In genomic region chr22:22103078-22103593, GRCh38 we compare ENCODE assay signal across 9 cellular contexts.
A peak's percentile ranks its signal among the peaks of the same experiment; 100 is the strongest.
DNase-seq lines count a peak whose midpoint lies in the region; ATAC-seq and TF ChIP-seq lines count a peak whose summit lies in the region.
"Had no signal": no experiment of that assay in that cellular context is flagged by ENCODE, and none has a peak within 500 bp of the region (broad histone marks: within the 10 kb centered on the region; RNA-seq: fewer than 3 reads in every experiment).

No MANE protein-coding gene starts in this region.

- no peaks in the 10 kb centered on the region for H3K4me1 ChIP-seq in mammary epithelial cell (ENCODE audit: insufficient read depth, low read length)
- H3K4me1 ChIP-seq in neutrophil (ENCODE audit: control insufficient read depth in 1 of 2, insufficient read depth in 1 of 2, low read depth in 1 of 2, low read length in 1 of 2) = peaks cover 25 to 27% of the 10 kb centered on the region in 2 experiments
- H3K4me1 ChIP-seq: right lobe of liver had no signal

- no peaks in the 10 kb centered on the region for H3K36me3 ChIP-seq in mammary epithelial cell (ENCODE audit: insufficient read depth, low read length)
- H3K36me3 ChIP-seq in neutrophil = no peaks in the 10 kb centered on the region
- H3K36me3 ChIP-seq: right lobe of liver had no signal

- in situ Hi-C loops in mammary epithelial cell (cut with MboI; ENCODE audit: low sequenced_read_pairs in 2 of 2) = no loop called here

- WGBS in mammary epithelial cell (ENCODE audit: low coverage, missing lambda C conversion rate) = 79% methylated on average over 6 of the region's 6 CpGs

- H4K20me1 ChIP-seq in mammary epithelial cell (ENCODE audit: insufficient read depth, low read length) = no peaks in the 10 kb centered on the region

- intact Hi-C loops in mammary epithelial cell (cut with micrococcal nuclease) = no loop called here

- no peaks in the 10 kb centered on the region for H3K27me3 ChIP-seq in mammary epithelial cell (ENCODE audit: insufficient read depth, low read length)
- H3K27me3 ChIP-seq in neutrophil = no peaks in the 10 kb centered on the region
- H3K27me3 ChIP-seq: right lobe of liver had no signal

- no peak overlapping the region for H3K9ac ChIP-seq in mammary epithelial cell (ENCODE audit: insufficient read depth, low read length)

- peak; percentile 20 for DNase-seq in DMS 273 (lab: John Stamatoyannopoulos, UW; ENCODE audit: unreplicated experiment)
- DNase-seq in DMS 273 treated with DMSO at 0.1 percent for 48 hours (lab: John Stamatoyannopoulos, UW) = no peak
- DNase-seq in HuH-7.5 (ENCODE audit: low spot score) = peak; percentile 35
- DNase-seq in mammary epithelial cell = no peak
- DNase-seq in H4 (ENCODE audit: low spot score) = no peak
- DNase-seq in cerebellar cortex (ENCODE audit: low spot score) = no peak
- DNase-seq: right lobe of liver had no signal

- ATAC-seq in HG03520 (IDR thresholded peaks at IDR 0.05; ENCODE audit: unreplicated experiment) = no peak

- no peak overlapping the region for H3K4me2 ChIP-seq in mammary epithelial cell (ENCODE audit: insufficient read depth, low read depth, low read length)

- peak; percentile 46 to 49 for TF ChIP-seq CTCF in mammary epithelial cell (conservative IDR thresholded peaks at IDR 0.05 in 1 of 2, IDR thresholded peaks at IDR 0.05 in 1 of 2; ENCODE audit: extremely low read depth in 1 of 2, insufficient read depth in 1 of 2, low read depth in 1 of 2, low read length in 2 of 2)
- no peak for TF ChIP-seq CTCF in neutrophil (IDR thresholded peaks at IDR 0.05)

- dilution Hi-C loops in mammary epithelial cell (cut with HindIII; ENCODE audit: low sequenced_read_pairs) = no loop called here

- no peak overlapping the region for H2AFZ ChIP-seq in mammary epithelial cell (ENCODE audit: low read depth, low read length)

- BruUV-seq in mammary epithelial cell (replicated peaks; lab: Mats Ljungman, UMichigan) = no TSS peak

- H3K4me3 ChIP-seq in mammary epithelial cell (replicated peaks in 1 of 3; ENCODE audit: insufficient read depth in 1 of 3, low read depth in 2 of 3, low read length in 3 of 3) (no peak overlapping the region), neutrophil (ENCODE audit: low read depth in 1 of 2, low read length in 1 of 2) (no peak overlapping the region)
- H3K4me3 ChIP-seq: right lobe of liver had no signal

- H3K9me3 ChIP-seq in mammary epithelial cell (replicated peaks; ENCODE audit: insufficient read depth, low read length) (peaks cover 4% of the 10 kb centered on the region), neutrophil (no peaks in the 10 kb centered on the region)
- H3K9me3 ChIP-seq: right lobe of liver had no signal

- no peaks in the 10 kb centered on the region for H3K79me2 ChIP-seq in mammary epithelial cell (ENCODE audit: insufficient read depth, low read length)

- H3K27ac ChIP-seq in mammary epithelial cell (ENCODE audit: insufficient read depth, low read depth, low read length) (no peak overlapping the region), neutrophil (peak overlapping the region; percentile 48)
- H3K27ac ChIP-seq: right lobe of liver had no signal

- CTCF ChIA-PET in mammary epithelial cell (lab: Charles Lee; ENCODE audit: low non-redundant PET) = no interaction called here

Comparison
In these comparisons a context has a peak if more than half of its experiments do, and no peak if none do; other contexts are left out.
1. DNase-seq: peak in DMS 273 (single experiment) and HuH-7.5 (single experiment); none in DMS 273 treated with DMSO at 0.1 percent for 48 hours (single experiment), mammary epithelial cell (single experiment), H4 (single experiment) and cerebellar cortex (single experiment).